ENCODE assay signal across 26 cellular contexts in the genomic region with DNA sequence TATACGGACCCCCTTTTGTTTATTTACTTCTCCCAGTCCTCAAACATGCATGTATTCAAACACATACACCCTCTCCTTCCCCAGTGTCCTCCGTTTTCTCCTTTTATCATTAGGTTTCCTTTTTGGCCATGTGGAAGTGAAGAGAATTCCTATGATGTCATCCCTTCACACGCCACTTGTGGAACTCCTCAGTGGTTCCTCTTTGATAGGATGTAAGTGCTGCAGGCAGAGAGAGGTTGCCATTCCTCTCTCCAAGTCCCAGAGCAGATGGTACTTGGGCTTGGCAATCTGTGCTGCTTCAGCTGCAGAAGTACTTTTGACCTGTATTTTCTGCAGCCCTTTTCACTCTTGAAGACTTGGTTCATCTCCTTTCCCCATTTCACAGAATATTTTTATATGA. TPM values are rescaled to one million over a fixed set of nuclear protein-coding genes. Genes with fewer than 3 reads are reported as not detected.
DNase-seq lines count a peak whose midpoint lies in the region; ATAC-seq, FAIRE-seq and TF ChIP-seq lines count a peak whose summit lies in the region.
"Had no signal": no experiment of that assay in that cellular context is flagged by ENCODE, and none has a peak within 500 bp of the region (broad histone marks: within the 10 kb centered on the region; RNA-seq: fewer than 3 reads in every experiment).

No MANE protein-coding gene starts in this region.

- H3K4me3 ChIP-seq in cardiac muscle cell: no peak overlapping the region
- no peak overlapping the region for H3K4me3 ChIP-seq in right atrium auricular region
- H3K4me3 ChIP-seq: psoas muscle, vagina had no signal

- H3K4me3 Mint-ChIP-seq in glutamatergic neuron (ENCODE audit: unreplicated experiment): no peak overlapping the region
- H3K4me3 Mint-ChIP-seq: activated CD8-positive, alpha-beta memory T cell treated with anti-CD3 and anti-CD28 coated beads, Interleukin-2, amount 10 ng/mL, durations not matched to agents 7 days and 5 days; activated naive CD8-positive, alpha-beta T cell treated with anti-CD3 and anti-CD28 coated beads for 36 hours; activated T-helper 17 cell treated with anti-CD3 and anti-CD28 coated beads, Interleukin-2, amount 50 U/mL, for 72 hours; H9; T-cell had no signal

- peaks cover 23% of the 10 kb centered on the region for H3K4me1 Mint-ChIP-seq in glutamatergic neuron (ENCODE audit: low read depth, unreplicated experiment)
- H3K4me1 Mint-ChIP-seq: H9 had no signal

- peaks cover 10% of the 10 kb centered on the region for H3K36me3 Mint-ChIP-seq in glutamatergic neuron (ENCODE audit: unreplicated experiment)

- peak; percentile 26 to 75 for DNase-seq in cardiac muscle cell (ENCODE audit: low read depth in 1 of 2, low spot score in 1 of 2)
- no peak for DNase-seq in right atrium auricular region (ENCODE audit: low spot score)
- DNase-seq in glutamatergic neuron: peak; percentile 38
- DNase-seq in GM12891 (ENCODE audit: insufficient read length, low spot score): no peak
- DNase-seq: activated CD4-positive, alpha-beta T cell treated with anti-CD3 and anti-CD28 coated beads for 48 hours; activated CD8-positive, alpha-beta memory T cell treated with anti-CD3 and anti-CD28 coated beads, Interleukin-2, amount 10 ng/mL, durations not matched to agents 7 days and 5 days; activated naive CD8-positive, alpha-beta T cell treated with anti-CD3 and anti-CD28 coated beads for 36 hours; foreskin fibroblast; H9; hypothalamus; Karpas-422; NCI-H1694 treated with DMSO at 0.1 percent for 48 hours; NCI-H226; psoas muscle; SHP77; T-cell had no signal

- ATAC-seq in HG02840 (IDR thresholded peaks at IDR 0.05; ENCODE audit: low FRiP score, unreplicated experiment) (no peak), HG02885 (IDR thresholded peaks at IDR 0.05; ENCODE audit: poor library complexity, unreplicated experiment) (no peak), HG02571 (IDR thresholded peaks at IDR 0.05; ENCODE audit: unreplicated experiment) (no peak)
- ATAC-seq: activated CD8-positive, alpha-beta memory T cell treated with anti-CD3 and anti-CD28 coated beads, Interleukin-2, amount 10 ng/mL, durations not matched to agents 7 days and 5 days; activated T-helper 17 cell treated with anti-CD3 and anti-CD28 coated beads, Interleukin-2, amount 50 U/mL, for 72 hours; psoas muscle; T-cell had no signal

- peak overlapping the region; percentile 62 for H3K27ac Mint-ChIP-seq in glutamatergic neuron (ENCODE audit: unreplicated experiment)
- H3K27ac Mint-ChIP-seq: activated CD8-positive, alpha-beta memory T cell treated with anti-CD3 and anti-CD28 coated beads, Interleukin-2, amount 10 ng/mL, durations not matched to agents 7 days and 5 days; activated naive CD8-positive, alpha-beta T cell treated with anti-CD3 and anti-CD28 coated beads for 36 hours; activated T-helper 17 cell treated with anti-CD3 and anti-CD28 coated beads, Interleukin-2, amount 50 U/mL, for 72 hours; H9; T-cell had no signal

- H3K9me3 Mint-ChIP-seq in glutamatergic neuron (ENCODE audit: unreplicated experiment): peaks cover 3% of the 10 kb centered on the region
- H3K9me3 Mint-ChIP-seq: activated naive CD8-positive, alpha-beta T cell treated with anti-CD3 and anti-CD28 coated beads for 36 hours; activated T-helper 17 cell treated with anti-CD3 and anti-CD28 coated beads, Interleukin-2, amount 50 U/mL, for 72 hours; H9; T-cell had no signal

- no peak for TF ChIP-seq CTCF in cardiac muscle cell (IDR thresholded peaks at IDR 0.05; ENCODE audit: low read depth, low read length)
- no peak for TF ChIP-seq CTCF in right atrium auricular region (IDR thresholded peaks at IDR 0.05)
- no peak for TF ChIP-seq CTCF in VCaP (conservative IDR thresholded peaks at IDR 0.05)
- no peak for TF ChIP-seq CTCF in glutamatergic neuron (IDR thresholded peaks at IDR 0.05; ENCODE audit: partially characterized antibody, unreplicated experiment)

- H3K9me3 ChIP-seq in cardiac muscle cell (ENCODE audit: low read depth) (no peaks in the 10 kb centered on the region), right atrium auricular region (no peaks in the 10 kb centered on the region)
- H3K9me3 ChIP-seq: neutrophil, psoas muscle, vagina had no signal

- peak overlapping the region; percentile 31 for H3K27ac ChIP-seq in cardiac muscle cell
- no peak overlapping the region for H3K27ac ChIP-seq in right atrium auricular region
- peak overlapping the region; percentile 48 for H3K27ac ChIP-seq in VCaP
- H3K27ac ChIP-seq: C4-2B, neutrophil, psoas muscle, vagina had no signal

- H3K27me3 ChIP-seq in cardiac muscle cell (no peaks in the 10 kb centered on the region), right atrium auricular region (no peaks in the 10 kb centered on the region)
- H3K27me3 ChIP-seq: neutrophil, vagina had no signal

- TF ChIP-seq POLR2A in GM12891 (IDR thresholded peaks at IDR 0.05; ENCODE audit: low read depth, low read length): no peak

- H3K4me1 ChIP-seq in cardiac muscle cell (ENCODE audit: low read depth): peaks cover 27% of the 10 kb centered on the region
- H3K4me1 ChIP-seq in right atrium auricular region: peaks cover 0 to 11% of the 10 kb centered on the region in 2 donors
- H3K4me1 ChIP-seq: psoas muscle, vagina had no signal

- H3K36me3 ChIP-seq in cardiac muscle cell (peaks cover 11% of the 10 kb centered on the region), right atrium auricular region (peaks cover 76% of the 10 kb centered on the region)

- no peaks in the 10 kb centered on the region for H3K27me3 Mint-ChIP-seq in glutamatergic neuron (ENCODE audit: unreplicated experiment)
- H3K27me3 Mint-ChIP-seq: activated CD8-positive, alpha-beta memory T cell treated with anti-CD3 and anti-CD28 coated beads, Interleukin-2, amount 10 ng/mL, durations not matched to agents 7 days and 5 days; activated naive CD8-positive, alpha-beta T cell treated with anti-CD3 and anti-CD28 coated beads for 36 hours; activated T-helper 17 cell treated with anti-CD3 and anti-CD28 coated beads, Interleukin-2, amount 50 U/mL, for 72 hours; T-cell had no signal

- FAIRE-seq in GM12891 (lab: Jason Lieb, UNC): no peak
- FAIRE-seq: D721Med, G401.6 had no signal

TF ChIP-seq in GM12891, 5 proteins besides CTCF, POLR2A, EP300 and RAD21:
- TF ChIP-seq POU2F2 (IDR thresholded peaks at IDR 0.05; ENCODE audit: low read depth, low read length): no peak
- no peak for TF ChIP-seq PAX5 (IDR thresholded peaks at IDR 0.05; ENCODE audit: insufficient read depth, low read length, severe bottlenecking)
- no peak for TF ChIP-seq TAF1 (IDR thresholded peaks at IDR 0.05; ENCODE audit: low read depth, low read length)
- no peak for TF ChIP-seq POLR2AphosphoS5 (IDR thresholded peaks at IDR 0.05; ENCODE audit: low read depth, low read length)
- no peak for TF ChIP-seq SPI1 (IDR thresholded peaks at IDR 0.05; ENCODE audit: low read depth, low read length)

RNA-seq across cellular contexts. Expression of a gene that starts 32.9 kb away (rescaled TPM):
- total RNA-seq in cardiac muscle cell (14.0 and 24.5 TPM in 2 replicates), right atrium auricular region (10 to 100 TPM; 26.4 to 32.5 TPM), glutamatergic neuron (ENCODE audit: unreplicated experiment) (50.1 TPM)
- polyA plus RNA-seq in cardiac muscle cell: 15.1 and 21.7 TPM in 2 replicates
- 14.7 TPM for polyA plus RNA-seq in GM12891 (2012; ENCODE audit: low read depth, missing spikeins)

Comparison
In these comparisons a context has a peak if more than half of its experiments do, and no peak if none do; other contexts are left out.
1. DNase-seq: peak in cardiac muscle cell (2 of 2) and glutamatergic neuron (single experiment); none in right atrium auricular region (single experiment) and GM12891 (single experiment).
2. H3K27ac ChIP-seq: peak in cardiac muscle cell (single experiment) and VCaP (single experiment); none in right atrium auricular region (0 of 2).